12 cellular contexts compared by ENCODE assay signal in the genomic region with DNA sequence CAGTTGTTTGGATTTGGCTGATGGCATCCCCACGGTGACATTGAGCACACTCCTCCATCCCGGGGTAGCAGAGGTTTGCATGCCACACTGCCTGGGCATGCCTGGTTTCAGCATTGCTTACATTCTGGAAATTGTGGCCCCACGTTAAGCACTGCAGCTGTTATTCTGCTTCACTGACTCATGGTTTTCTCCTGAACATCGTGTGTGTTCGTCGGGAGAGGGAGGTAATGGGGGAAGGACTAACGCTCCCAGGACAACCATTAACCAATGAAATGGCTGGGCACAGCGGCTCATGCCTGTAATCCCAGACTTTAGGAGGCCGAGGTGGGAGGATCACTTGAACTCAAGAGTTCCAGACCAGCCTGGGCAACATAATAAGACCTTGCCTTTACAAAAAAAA. TPM values are rescaled to one million over a fixed set of nuclear protein-coding genes. Genes with fewer than 3 reads are reported as not detected.
DNase-seq lines count a peak whose midpoint lies in the region; ATAC-seq, FAIRE-seq and TF ChIP-seq lines count a peak whose summit lies in the region.
"Had no signal": no experiment of that assay in that cellular context is flagged by ENCODE, and none has a peak within 500 bp of the region (broad histone marks: within the 10 kb centered on the region; RNA-seq: fewer than 3 reads in every experiment).

No MANE protein-coding gene starts in this region.

- no peak for TF ChIP-seq POLR2A in breast epithelium (IDR thresholded peaks at IDR 0.05)
- no peak for TF ChIP-seq POLR2A in GM18505 (IDR thresholded peaks at IDR 0.05; ENCODE audit: borderline replicate concordance, extremely low read depth, insufficient read depth, insufficient read length)

- FAIRE-seq in urothelium cell line (lab: Jason Lieb, UNC) = no peak

- intact Hi-C loops in MCF 10A (cut with micrococcal nuclease) = no loop called here
- intact Hi-C loops in breast epithelium (cut with DNase I; ENCODE audit: low total_unique reads) = no loop called here
- intact Hi-C loops in Caco-2 (cut with micrococcal nuclease; ENCODE audit: unreplicated experiment) = no loop called here

- H3K9me3 Mint-ChIP-seq in MCF 10A (ENCODE audit: unreplicated experiment) = no peaks in the 10 kb centered on the region
- H3K9me3 Mint-ChIP-seq in Caco-2 (ENCODE audit: unreplicated experiment) = no peaks in the 10 kb centered on the region
- H3K9me3 Mint-ChIP-seq: activated CD4-positive, alpha-beta memory T cell treated with anti-CD3 and anti-CD28 coated beads for 36 hours; activated T-helper 2 cell treated with anti-CD3 and anti-CD28 coated beads, Interferon-gamma antibody, Interleukin-2, Interleukin-4, amounts not matched to agents 10 μg/mL and 5 μg/mL and 100 μg/mL, durations not matched to agents 14 hours and 24 hours and 36 hours had no signal

- H3K27me3 ChIP-seq in breast epithelium (no peaks in the 10 kb centered on the region), Caco-2 (replicated peaks; ENCODE audit: control insufficient read depth, insufficient read depth, low read length) (no peaks in the 10 kb centered on the region)
- H3K27me3 ChIP-seq: ascending aorta had no signal

- H3K9me3 ChIP-seq in breast epithelium = no peaks in the 10 kb centered on the region
- H3K9me3 ChIP-seq in Caco-2 = no peaks in the 10 kb centered on the region
- H3K9me3 ChIP-seq: ascending aorta had no signal

- H3K27ac Mint-ChIP-seq in MCF 10A (ENCODE audit: low read depth, unreplicated experiment) (peak overlapping the region; percentile 67), Caco-2 (ENCODE audit: unreplicated experiment) (no peak overlapping the region)
- H3K27ac Mint-ChIP-seq: activated CD4-positive, alpha-beta memory T cell treated with anti-CD3 and anti-CD28 coated beads for 36 hours; activated T-helper 2 cell treated with anti-CD3 and anti-CD28 coated beads, Interferon-gamma antibody, Interleukin-2, Interleukin-4, amounts not matched to agents 10 μg/mL and 5 μg/mL and 100 μg/mL, durations not matched to agents 14 hours and 24 hours and 36 hours had no signal

- ATAC-seq in GM18505 (IDR thresholded peaks at IDR 0.05; ENCODE audit: unreplicated experiment) = no peak

- H3K27me3 Mint-ChIP-seq in MCF 10A (ENCODE audit: insufficient read depth, unreplicated experiment) (peaks cover 3% of the 10 kb centered on the region), Caco-2 (ENCODE audit: insufficient read depth, unreplicated experiment) (peaks cover 3% of the 10 kb centered on the region)

- H3K27ac ChIP-seq in breast epithelium = no peak overlapping the region
- H3K27ac ChIP-seq: ascending aorta had no signal

- no peak for TF ChIP-seq CTCF in MCF 10A (IDR thresholded peaks at IDR 0.05; ENCODE audit: unreplicated experiment)
- no peak for TF ChIP-seq CTCF in breast epithelium (IDR thresholded peaks at IDR 0.05)
- TF ChIP-seq CTCF in Caco-2 (IDR thresholded peaks at IDR 0.05; ENCODE audit: insufficient read depth in 1 of 2, low read depth in 1 of 2, low read length in 1 of 2, severe bottlenecking in 1 of 2, unreplicated experiment in 1 of 2) = no peak

- H3K4me1 Mint-ChIP-seq in MCF 10A (ENCODE audit: insufficient read depth, unreplicated experiment) (peaks cover 43% of the 10 kb centered on the region), Caco-2 (ENCODE audit: low read depth, unreplicated experiment) (no peaks in the 10 kb centered on the region)

- no peaks in the 10 kb centered on the region for H3K4me1 ChIP-seq in breast epithelium
- H3K4me1 ChIP-seq in Caco-2 = no peaks in the 10 kb centered on the region
- H3K4me1 ChIP-seq: ascending aorta had no signal

- POLR2A ChIA-PET in MCF 10A (lab: Yijun Ruan, JAX) = interaction anchor here (0.6 to 2.9 kb wide), 4 partner anchors 18 to 110 kb away, joined by 3 to 20 read pairs (median 4); a partner anchor contains a TSS
- POLR2A ChIA-PET in Caco-2 (lab: Charles Lee) = no interaction called here

- CTCF ChIA-PET in MCF 10A (lab: Yijun Ruan, JAX) (interaction anchor here (0.8 kb wide), 1 partner anchor 72 kb away, joined by 3 read pairs; no protein-coding TSS in a partner anchor), Caco-2 (lab: Charles Lee) (no interaction called here)

- H3K36me3 Mint-ChIP-seq in MCF 10A (ENCODE audit: insufficient read depth, unreplicated experiment) = no peaks in the 10 kb centered on the region
- no peaks in the 10 kb centered on the region for H3K36me3 Mint-ChIP-seq in Caco-2 (ENCODE audit: insufficient read depth, unreplicated experiment)
- H3K36me3 Mint-ChIP-seq: activated CD4-positive, alpha-beta memory T cell treated with anti-CD3 and anti-CD28 coated beads for 36 hours had no signal

- H3K4me3 Mint-ChIP-seq in MCF 10A (ENCODE audit: unreplicated experiment) (no peak overlapping the region), Caco-2 (ENCODE audit: unreplicated experiment) (no peak overlapping the region)
- H3K4me3 Mint-ChIP-seq: activated CD4-positive, alpha-beta memory T cell treated with anti-CD3 and anti-CD28 coated beads for 36 hours had no signal

- H3K4me3 ChIP-seq in breast epithelium (no peak overlapping the region), Caco-2 (ENCODE audit: low read depth, low read length) (no peak overlapping the region)
- H3K4me3 ChIP-seq: ascending aorta had no signal

- H3K36me3 ChIP-seq in breast epithelium (no peaks in the 10 kb centered on the region), Caco-2 (ENCODE audit: control insufficient read depth, insufficient read depth, low read length) (no peaks in the 10 kb centered on the region)
- H3K36me3 ChIP-seq: ascending aorta had no signal

- BruUV-seq in MCF 10A (replicated peaks; lab: Mats Ljungman, UMichigan) = no TSS peak
- no TSS peak for BruUV-seq in Caco-2 (replicated peaks; lab: Mats Ljungman, UMichigan)

- DNase-seq in MCF 10A (ENCODE audit: unreplicated experiment) (peak; percentile 51), breast epithelium (ENCODE audit: low spot score in 2 of 2) (no peak), amniotic epithelial cell (ENCODE audit: low read depth) (peak; percentile 92), glomerular visceral epithelial cell (ENCODE audit: extremely low spot score) (peak; percentile 82), urothelium cell line (ENCODE audit: low spot score) (peak; percentile 87), Caco-2 (no peak)
- no peak for DNase-seq in stimulated activated naive CD4-positive, alpha-beta T cell (lab: John Stamatoyannopoulos, UW)
- DNase-seq: activated CD4-positive, alpha-beta memory T cell treated with anti-CD3 and anti-CD28 coated beads for 36 hours; posterior cingulate gyrus had no signal

RNA-seq across cellular contexts. Expression of a gene that starts 28.2 kb away (rescaled TPM):
- total RNA-seq in MCF 10A (2022) (239 TPM in 2 replicates), breast epithelium (100 to 1,000 TPM; 176 to 226 (median 186) TPM), Caco-2 (2022) (344 and 365 TPM in 2 replicates)

Comparison
In these comparisons a context has a peak if more than half of its experiments do, and no peak if none do; other contexts are left out.
1. DNase-seq: peak in MCF 10A (single experiment), amniotic epithelial cell (single experiment), glomerular visceral epithelial cell (single experiment) and urothelium cell line (single experiment); none in breast epithelium (0 of 2), stimulated activated naive CD4-positive, alpha-beta T cell (0 of 6) and Caco-2 (0 of 2).